In genomic region chr19:15412832-15413231, GRCh38 we compare ENCODE assay signal across 3 cellular contexts.
TF ChIP-seq lines count a peak whose summit lies in the region.

No MANE protein-coding gene starts in this region.

TF ChIP-seq in IMR-90, 13 proteins besides CTCF, POLR2A, EP300 and RAD21:
- TF ChIP-seq MAFK (IDR thresholded peaks at IDR 0.05; ENCODE audit: low read depth, low read length), result no peak

TF ChIP-seq in GM12878, 131 proteins besides CTCF, POLR2A, EP300 and RAD21:
- TF ChIP-seq SMAD5 (IDR thresholded peaks at IDR 0.05; ENCODE audit: low read depth) (no peak), EGR1 (IDR thresholded peaks at IDR 0.05; ENCODE audit: borderline replicate concordance in 1 of 2, low read depth in 2 of 2, low read length in 2 of 2) (no peak), CBX3 (IDR thresholded peaks at IDR 0.05; ENCODE audit: borderline replicate concordance, low read depth) (no peak), USF2 (IDR thresholded peaks at IDR 0.05; ENCODE audit: borderline replicate concordance, low read depth, low read length) (no peak), CHD1 (IDR thresholded peaks at IDR 0.05; ENCODE audit: low read depth, low read length) (no peak), SKIL (IDR thresholded peaks at IDR 0.05; ENCODE audit: low read depth, poor library complexity, severe bottlenecking) (no peak), SMARCA5 (IDR thresholded peaks at IDR 0.05) (no peak), RFX5 (IDR thresholded peaks at IDR 0.05; ENCODE audit: low read depth, low read length) (no peak), CHD2 (IDR thresholded peaks at IDR 0.05; ENCODE audit: borderline replicate concordance, low read depth, low read length) (no peak), E2F8 (IDR thresholded peaks at IDR 0.05; ENCODE audit: low read depth, partially characterized antibody) (no peak), FOXM1 (IDR thresholded peaks at IDR 0.05; ENCODE audit: low read depth, low read length) (no peak), POLR2AphosphoS2 (IDR thresholded peaks at IDR 0.05; ENCODE audit: low read depth, low read length) (no peak)

TF ChIP-seq in SK-N-SH treated with all-trans-retinoic acid at 6 μM for 48 hours, 23 proteins besides CTCF, POLR2A, EP300 and RAD21:
- TF ChIP-seq CSRNP3 (CRISPR knock-in tag; IDR thresholded peaks at IDR 0.05), result no peak
- TF ChIP-seq ESRRG (CRISPR knock-in tag; IDR thresholded peaks at IDR 0.05), result no peak
- TF ChIP-seq ZFP3 (CRISPR knock-in tag; IDR thresholded peaks at IDR 0.05), result no peak
- no peak for TF ChIP-seq POU6F1 (CRISPR knock-in tag; IDR thresholded peaks at IDR 0.05; ENCODE audit: borderline replicate concordance, low read depth)
- TF ChIP-seq BACH2 (CRISPR knock-in tag; IDR thresholded peaks at IDR 0.05; ENCODE audit: borderline replicate concordance), result no peak
- TF ChIP-seq ZNF8 (CRISPR knock-in tag; IDR thresholded peaks at IDR 0.05), result no peak
- TF ChIP-seq ZFP30 (CRISPR knock-in tag; IDR thresholded peaks at IDR 0.05), result no peak
- TF ChIP-seq CREB5 (CRISPR knock-in tag; IDR thresholded peaks at IDR 0.05; ENCODE audit: low read depth), result no peak
- no peak for TF ChIP-seq PPARA (CRISPR knock-in tag; IDR thresholded peaks at IDR 0.05; ENCODE audit: borderline replicate concordance)
